ENCODE assay signal across 11 cellular contexts in the genomic region with DNA sequence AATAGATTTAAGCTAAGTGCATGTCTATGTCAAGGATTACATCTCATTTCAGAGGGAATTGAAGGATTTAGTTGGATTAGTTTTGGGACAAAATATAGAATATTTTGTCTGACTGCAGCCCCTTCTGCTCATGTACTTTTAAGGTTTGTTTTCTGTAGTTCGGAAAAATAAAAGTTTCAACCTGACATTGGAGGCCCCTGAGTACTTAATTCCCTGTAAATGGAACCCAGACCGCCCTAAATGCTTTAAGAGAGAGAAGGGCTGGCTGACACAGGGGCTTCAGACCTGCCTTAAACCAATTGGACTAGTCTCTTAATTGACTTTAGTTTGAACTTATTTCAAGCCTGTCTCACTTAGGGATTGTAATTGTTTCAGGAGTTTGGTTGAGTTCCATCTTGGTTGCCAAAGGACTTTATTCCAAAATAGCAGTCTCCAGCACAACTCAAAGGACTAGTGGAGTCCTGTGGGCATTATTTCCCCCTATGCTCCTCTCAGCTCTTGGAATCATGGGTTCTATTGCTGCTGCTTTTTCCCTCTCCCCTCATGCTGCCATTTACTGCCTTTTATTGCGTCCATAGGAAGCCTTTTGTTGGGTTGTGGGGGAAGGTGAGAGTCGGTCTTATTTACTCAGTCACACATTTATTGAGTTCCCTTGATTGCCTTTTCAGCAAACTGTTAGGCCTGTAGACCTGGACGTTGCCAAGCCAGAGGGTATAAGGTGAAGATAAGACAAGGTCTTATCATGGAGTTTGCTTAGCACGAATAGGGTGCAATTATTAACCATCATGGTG. TPM values are rescaled to one million over a fixed set of nuclear protein-coding genes. Genes with fewer than 3 reads are reported as not detected.
DNase-seq lines count a peak whose midpoint lies in the region; ATAC-seq, FAIRE-seq and TF ChIP-seq lines count a peak whose summit lies in the region.
"Had no signal": no experiment of that assay in that cellular context is flagged by ENCODE, and none has a peak within 500 bp of the region (broad histone marks: within the 10 kb centered on the region; RNA-seq: fewer than 3 reads in every experiment).

No MANE protein-coding gene starts in this region.

- H3K27me3 ChIP-seq in DOHH2 (ENCODE audit: control insufficient read depth, low read length) (no peaks in the 10 kb centered on the region), RWPE2 (ENCODE audit: insufficient read depth, poor library complexity, severe bottlenecking) (no peaks in the 10 kb centered on the region)

- peaks cover 23% of the 10 kb centered on the region for H3K4me1 ChIP-seq in A549
- H3K4me1 ChIP-seq in DOHH2 (ENCODE audit: control insufficient read depth, low read length) = peaks cover 39% of the 10 kb centered on the region
- H3K4me1 ChIP-seq in RWPE2 (ENCODE audit: insufficient read depth, poor library complexity, severe bottlenecking) = no peaks in the 10 kb centered on the region

- peaks cover 14% of the 10 kb centered on the region for H4K20me1 ChIP-seq in DOHH2 (ENCODE audit: control insufficient read depth, insufficient read depth, low read depth, low read length)

- intact Hi-C loops in left colon (cut with DNase I, micrococcal nuclease) = loop anchor here (5.0 to 10.0 kb wide), 3 partner anchors 48 to 96 kb away; no protein-coding TSS in a partner anchor

- TF ChIP-seq EP300 in A549 (IDR thresholded peaks at IDR 0.05) = no peak

- 60% methylated on average over 6 of the region's 6 CpGs for WGBS in A549 (ENCODE audit: missing lambda C conversion rate)

- H3K27ac ChIP-seq in A549 (no peak overlapping the region), DOHH2 (ENCODE audit: low read depth, low read length) (peak overlapping the region; percentile 44), RWPE2 (ENCODE audit: poor library complexity, severe bottlenecking) (peak overlapping the region; percentile 9)

- H3K4me3 ChIP-seq in A549 (no peak overlapping the region), DOHH2 (ENCODE audit: low read length) (no peak overlapping the region), RWPE2 (ENCODE audit: severe bottlenecking) (no peak overlapping the region)

- peaks cover 68% of the 10 kb centered on the region for H3F3A ChIP-seq in DOHH2 (ENCODE audit: control insufficient read depth, insufficient read depth)

- CTCF ChIA-PET in A549 (lab: Yijun Ruan, JAX) = interaction anchor here (0.9 to 6.3 kb wide), 10 partner anchors 10 to 191 kb away, joined by 3 to 124 read pairs (median 16); partner anchors contain the start of genes BRD2 and TAP2

- no peak for FAIRE-seq in A549 (lab: Jason Lieb, UNC)
- FAIRE-seq: GM19239 had no signal

- DNase-seq in A549 (ENCODE audit: low read depth in 1 of 2, low spot score in 1 of 2) (no peak), RWPE2 (ENCODE audit: low spot score) (no peak), left colon (peak in 1 of 2 donors; percentile 54), NCI-H524 (lab: John Stamatoyannopoulos, UW) (no peak), NCI-H226 (no peak), NCI-H1436 treated with DMSO at 0.1 percent for 48 hours (lab: John Stamatoyannopoulos, UW) (no peak), GM20000 (ENCODE audit: low spot score) (no peak)

- ATAC-seq in A549 = peak; percentile 4 to 16; a peak in 4 of 6 replicates
- peak; percentile 8 for ATAC-seq in RWPE2 (ENCODE audit: low read depth)
- ATAC-seq in left colon = peak; percentile 71

- no peak for TF ChIP-seq RAD21 in A549 (conservative IDR thresholded peaks at IDR 0.05 in 1 of 2, IDR thresholded peaks at IDR 0.05 in 1 of 2)

- TF ChIP-seq POLR2A in A549 (IDR thresholded peaks at IDR 0.05; ENCODE audit: low read length) = no peak

- TF ChIP-seq CTCF in A549 (IDR thresholded peaks at IDR 0.05) (no peak), DOHH2 (IDR thresholded peaks at IDR 0.05; ENCODE audit: low read depth, low read length, poor library complexity, severe bottlenecking) (no peak), RWPE2 (IDR thresholded peaks at IDR 0.05; ENCODE audit: poor library complexity, severe bottlenecking) (no peak), GM20000 (IDR thresholded peaks at IDR 0.05; ENCODE audit: extremely low read depth, missing control alignments) (no peak)

- H3K9me3 ChIP-seq in A549 (no peaks in the 10 kb centered on the region), DOHH2 (ENCODE audit: control insufficient read depth, insufficient read depth, low read length) (no peaks in the 10 kb centered on the region), RWPE2 (ENCODE audit: severe bottlenecking) (no peaks in the 10 kb centered on the region)

- peaks cover 55% of the 10 kb centered on the region for H3K36me3 ChIP-seq in DOHH2 (ENCODE audit: control insufficient read depth, low read length)
- peaks cover 38% of the 10 kb centered on the region for H3K36me3 ChIP-seq in RWPE2 (ENCODE audit: low read depth)

- H3K79me2 ChIP-seq in DOHH2 (ENCODE audit: control insufficient read depth, low read length) = peaks cover 9% of the 10 kb centered on the region

- no peaks in the 10 kb centered on the region for H3K9me2 ChIP-seq in DOHH2 (replicated peaks; ENCODE audit: control insufficient read depth, low read length)

- POLR2A ChIA-PET in A549 (lab: Yijun Ruan, JAX) = interaction anchor here (8.6 kb wide), 1 partner anchor 12 kb away, joined by 127 read pairs; no protein-coding TSS in a partner anchor

- H3K4me2 ChIP-seq in A549 = no peak overlapping the region
- no peak overlapping the region for H3K4me2 ChIP-seq in DOHH2 (ENCODE audit: low read length)

TF ChIP-seq in A549, 52 proteins besides CTCF, POLR2A, EP300 and RAD21:
- no peak for TF ChIP-seq ESRRA (IDR thresholded peaks at IDR 0.05; ENCODE audit: borderline replicate concordance, low read length)
- TF ChIP-seq JUN (IDR thresholded peaks at IDR 0.05) = 0 out of 5 replicates have a peak, but pooled peaks of 1 of the 2 experiments have one; percentile 32

RNA-seq across cellular contexts. Expression of gene BRD2, which starts 14.5 kb away (rescaled TPM):
- polyA plus RNA-seq in A549 (2011; rRNA removed) = 136 and 153 TPM in 2 replicates
- polyA plus RNA-seq in A549 (2012; cell fraction: cytosol; rRNA removed) = 84.7 and 92.2 TPM in 2 replicates
- polyA plus RNA-seq in A549 (2012; cell fraction: nucleus; rRNA removed) = 151 and 158 TPM in 2 replicates
- 92.1 to 93.6 TPM (median 92.5 TPM) in 3 replicates for polyA plus RNA-seq in A549 (2017; fragmentation: RNase III; extraction: RNeasy Plus Mini Kit Qiagen cat#74134 plus additional on column Dnase treatment)
- polyA minus RNA-seq in A549 (2011; rRNA and poly(A)+ RNA removed) = 89.7 and 105 TPM in 2 replicates
- 100 to 1,000 TPM; 128 TPM for total RNA-seq in left colon

RNA-seq across cellular contexts. Expression of gene HLA-DOA, which starts 26.5 kb away (rescaled TPM):
- polyA plus RNA-seq in A549 (2011; rRNA removed) (0.25 and 0.27 TPM in 2 replicates), A549 (2017; fragmentation: RNase III; extraction: RNeasy Plus Mini Kit Qiagen cat#74134 plus additional on column Dnase treatment) (0.03 TPM in 1 of 3 replicates, not detected in the others)
- 0.03 TPM in 1 of 2 replicates, not detected in the other for polyA plus RNA-seq in A549 (2012; cell fraction: cytosol; rRNA removed)
- 0.20 TPM in 1 of 2 replicates, not detected in the other for polyA plus RNA-seq in A549 (2012; cell fraction: nucleus; rRNA removed)
- polyA minus RNA-seq in A549 (2011; rRNA and poly(A)+ RNA removed) = 0.10 and 0.12 TPM in 2 replicates
- total RNA-seq in left colon = 1 to 10 TPM in 1 of 2 donors, under 1 TPM in 1; 0.92 to 4.7 TPM
- total RNA-seq: fibroblast of lung, MCF 10A had no signal
- polyA plus RNA-seq: fibroblast of lung had no signal

RNA-seq across cellular contexts. Expression of gene HLA-DMA, which starts 30.0 kb away (rescaled TPM):
- 5.6 and 7.0 TPM in 2 replicates for polyA plus RNA-seq in A549 (2011; rRNA removed)
- 2.7 and 3.4 TPM in 2 replicates for polyA plus RNA-seq in A549 (2012; cell fraction: cytosol; rRNA removed)
- polyA plus RNA-seq in A549 (2012; cell fraction: nucleus; rRNA removed) = 4.2 and 7.4 TPM in 2 replicates
- 2.5 to 2.8 TPM (median 2.5 TPM) in 3 replicates for polyA plus RNA-seq in A549 (2017; fragmentation: RNase III; extraction: RNeasy Plus Mini Kit Qiagen cat#74134 plus additional on column Dnase treatment)
- polyA minus RNA-seq in A549 (2011; rRNA and poly(A)+ RNA removed) = 4.2 and 5.5 TPM in 2 replicates
- total RNA-seq in left colon = 10 to 100 TPM; 11.8 to 22.1 TPM

RNA-seq across cellular contexts. Expression of gene HLA-DMB, which starts 42.1 kb away (rescaled TPM):
- polyA plus RNA-seq in A549 (2011; rRNA removed) (14.3 and 21.6 TPM in 2 replicates), A549 (2017; fragmentation: RNase III; extraction: RNeasy Plus Mini Kit Qiagen cat#74134 plus additional on column Dnase treatment) (2.1 to 3.7 TPM (median 3.0 TPM) in 3 replicates)
- polyA plus RNA-seq in A549 (2012; cell fraction: cytosol; rRNA removed) = 2.8 and 3.4 TPM in 2 replicates
- 2.4 and 2.6 TPM in 2 replicates for polyA plus RNA-seq in A549 (2012; cell fraction: nucleus; rRNA removed)
- polyA minus RNA-seq in A549 (2011; rRNA and poly(A)+ RNA removed) = 5.6 and 12.2 TPM in 2 replicates
- 10 to 100 TPM in 1 of 2 donors, 1 to 10 TPM in 1; 4.0 to 21.3 TPM for total RNA-seq in left colon
- total RNA-seq: MCF 10A had no signal

Comparison
In these comparisons a context has a peak if more than half of its experiments do, and no peak if none do; other contexts are left out.
1. ATAC-seq: peak in every context shown above with its lines; median percentile 71 in left colon; 10 in A549; 8 in RWPE2.
2. H3K27ac ChIP-seq: peak in DOHH2 (single experiment) and RWPE2 (single experiment); none in A549 (0 of 2).